Comparison of ENCODE assay signal across 21 cellular contexts in the genomic region with DNA sequence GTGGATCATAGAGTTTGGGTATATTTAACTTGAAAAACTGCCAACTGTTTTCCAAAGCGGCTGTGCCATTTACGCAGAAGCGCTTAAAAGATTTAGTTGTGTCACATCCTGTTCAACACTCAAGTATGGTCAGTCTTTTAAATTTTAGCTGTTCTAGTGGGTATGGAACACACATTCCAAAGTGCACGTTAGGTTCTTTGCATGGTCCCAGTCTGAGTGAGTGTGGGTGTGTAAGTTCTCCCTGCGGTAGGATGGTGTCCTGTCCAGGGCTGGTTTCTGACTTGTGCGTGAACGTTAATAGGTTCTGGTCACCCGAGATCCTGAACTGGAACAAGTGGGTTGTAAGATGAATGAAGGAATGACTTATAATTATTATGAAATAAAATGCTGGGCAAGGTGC. TPM values are rescaled to one million over a fixed set of nuclear protein-coding genes. Genes with fewer than 3 reads are reported as not detected.
DNase-seq lines count a peak whose midpoint lies in the region; ATAC-seq and TF ChIP-seq lines count a peak whose summit lies in the region.
"Had no signal": no experiment of that assay in that cellular context is flagged by ENCODE, and none has a peak within 500 bp of the region (broad histone marks: within the 10 kb centered on the region; RNA-seq: fewer than 3 reads in every experiment).

No MANE protein-coding gene starts in this region.

- H3K4me1 ChIP-seq in lower lobe of right lung: no peaks in the 10 kb centered on the region
- H3K4me1 ChIP-seq: BLaER1, Caco-2 had no signal

- ATAC-seq in lower lobe of right lung: peak; percentile 55 to 73
- ATAC-seq: CD8-positive, alpha-beta T cell had no signal

- H3K4me1 Mint-ChIP-seq in T-helper 2 cell treated with Interferon-gamma antibody and Interleukin-4, amounts not matched to agents 5 μg/mL and 100 μg/mL, for 36 hours (ENCODE audit: low read depth): no peaks in the 10 kb centered on the region
- H3K4me1 Mint-ChIP-seq: B cell; CD4-positive, CD25-positive, alpha-beta regulatory T cell had no signal

- peaks cover 33% of the 10 kb centered on the region for H3K27me3 Mint-ChIP-seq in T-helper 2 cell treated with Interferon-gamma antibody and Interleukin-4, amounts not matched to agents 5 μg/mL and 100 μg/mL, for 36 hours (ENCODE audit: low read depth)

- intact Hi-C loops in lower lobe of right lung (cut with DNase I): no loop called here

- peaks cover 6% of the 10 kb centered on the region for H3K9me3 Mint-ChIP-seq in T-helper 2 cell treated with Interferon-gamma antibody and Interleukin-4, amounts not matched to agents 5 μg/mL and 100 μg/mL, for 36 hours
- H3K9me3 Mint-ChIP-seq: CD8-positive, alpha-beta T cell had no signal

- H3K27ac Mint-ChIP-seq in T-helper 2 cell treated with Interferon-gamma antibody and Interleukin-4, amounts not matched to agents 5 μg/mL and 100 μg/mL, for 36 hours: no peak overlapping the region
- H3K27ac Mint-ChIP-seq: B cell; CD4-positive, CD25-positive, alpha-beta regulatory T cell; CD8-positive, alpha-beta T cell had no signal

- DNase-seq in NCI-H2029 (lab: John Stamatoyannopoulos, UW): peak; percentile 60
- DNase-seq in NCI-H2029 treated with DMSO at 0.1 percent for 48 hours (lab: John Stamatoyannopoulos, UW): no peak
- DNase-seq in SHP77 treated with DMSO at 0.1 percent for 48 hours (lab: John Stamatoyannopoulos, UW): peak; percentile 19
- no peak for DNase-seq in SHP77 (lab: John Stamatoyannopoulos, UW)
- DNase-seq in lower lobe of right lung: no peak
- no peak for DNase-seq in T-helper 2 cell treated with Interferon-gamma antibody and Interleukin-4, amounts not matched to agents 5 μg/mL and 100 μg/mL, for 36 hours (ENCODE audit: low spot score)
- no peak for DNase-seq in D341Med (ENCODE audit: low spot score)
- no peak for DNase-seq in epidermal melanocyte (ENCODE audit: insufficient read length, low spot score)
- DNase-seq: Caco-2; CD4-positive, CD25-positive, alpha-beta regulatory T cell; CD8-positive, alpha-beta T cell; DMS 273 treated with DMSO at 0.1 percent for 48 hours; DND-41; GM23248; H7; HCEC 1CT had no signal

- no peak overlapping the region for H3K4me3 Mint-ChIP-seq in T-helper 2 cell treated with Interferon-gamma antibody and Interleukin-4, amounts not matched to agents 5 μg/mL and 100 μg/mL, for 36 hours
- H3K4me3 Mint-ChIP-seq: B cell; CD4-positive, CD25-positive, alpha-beta regulatory T cell; CD8-positive, alpha-beta T cell had no signal

- no peak for TF ChIP-seq CTCF in lower lobe of right lung (IDR thresholded peaks at IDR 0.05)

- H3K4me3 ChIP-seq in lower lobe of right lung: no peak overlapping the region
- H3K4me3 ChIP-seq: BLaER1, GM23248 had no signal

- H3K27ac ChIP-seq in lower lobe of right lung: no peak overlapping the region
- H3K27ac ChIP-seq: 22Rv1, BLaER1, C4-2B, GM23248 had no signal

- H3K36me3 Mint-ChIP-seq in T-helper 2 cell treated with Interferon-gamma antibody and Interleukin-4, amounts not matched to agents 5 μg/mL and 100 μg/mL, for 36 hours (ENCODE audit: low read depth): no peaks in the 10 kb centered on the region
- H3K36me3 Mint-ChIP-seq: CD4-positive, CD25-positive, alpha-beta regulatory T cell; CD8-positive, alpha-beta T cell had no signal

- H3K27me3 ChIP-seq in lower lobe of right lung (ENCODE audit: low read depth): no peaks in the 10 kb centered on the region
- H3K27me3 ChIP-seq: BLaER1 had no signal

- H3K9me3 ChIP-seq in lower lobe of right lung: no peaks in the 10 kb centered on the region

- H3K36me3 ChIP-seq in lower lobe of right lung: no peaks in the 10 kb centered on the region

RNA-seq across cellular contexts. Expression of gene IL36G, which starts 28.4 kb away (rescaled TPM):
- not detected for total RNA-seq in lower lobe of right lung
- total RNA-seq: B cell; Caco-2; CD4-positive, CD25-positive, alpha-beta regulatory T cell; CD8-positive, alpha-beta T cell; GM23248; H1; H7 had no signal

RNA-seq across cellular contexts. Expression of gene IL37, which starts 38.5 kb away (rescaled TPM):
- not detected for total RNA-seq in lower lobe of right lung
- total RNA-seq: Caco-2; CD4-positive, CD25-positive, alpha-beta regulatory T cell; CD8-positive, alpha-beta T cell; GM23248; H1 had no signal

RNA-seq across cellular contexts. Expression of gene IL36A, which starts 55.8 kb away (rescaled TPM):
- not detected for total RNA-seq in lower lobe of right lung
- total RNA-seq: B cell; Caco-2; CD4-positive, CD25-positive, alpha-beta regulatory T cell; GM23248; H1; H7 had no signal

Comparison
In these comparisons a context has a peak if more than half of its experiments do, and no peak if none do; other contexts are left out.
1. DNase-seq: peak in NCI-H2029 (single experiment) and SHP77 treated with DMSO at 0.1 percent for 48 hours (single experiment); none in NCI-H2029 treated with DMSO at 0.1 percent for 48 hours (single experiment), SHP77 (0 of 2), lower lobe of right lung (single experiment), T-helper 2 cell treated with Interferon-gamma antibody and Interleukin-4, amounts not matched to agents 5 μg/mL and 100 μg/mL, for 36 hours (single experiment), D341Med (single experiment) and epidermal melanocyte (single experiment).